ENCODE assay signal across 14 cellular contexts in genomic region chr1:2251363-2251762, GRCh38. TPM values are rescaled to one million over a fixed set of nuclear protein-coding genes. Genes with fewer than 3 reads are reported as not detected.
DNase-seq lines count a peak whose midpoint lies in the region; ATAC-seq and TF ChIP-seq lines count a peak whose summit lies in the region.
"Had no signal": no experiment of that assay in that cellular context is flagged by ENCODE, and none has a peak within 500 bp of the region (broad histone marks: within the 10 kb centered on the region; RNA-seq: fewer than 3 reads in every experiment).

No MANE protein-coding gene starts in this region.

- in situ Hi-C loops in gastrocnemius medialis (cut with MboI; ENCODE audit: low sequenced_read_pairs in 4 of 4) = no loop called here

- no peak for TF ChIP-seq POLR2A in esophagus squamous epithelium (IDR thresholded peaks at IDR 0.05)
- TF ChIP-seq POLR2A in gastrocnemius medialis (IDR thresholded peaks at IDR 0.05) = no peak

- H3K36me3 Mint-ChIP-seq in CD4-positive, alpha-beta T cell (ENCODE audit: low read depth) = peaks cover 57% of the 10 kb centered on the region
- H3K36me3 Mint-ChIP-seq in CD8-positive, alpha-beta T cell = peaks cover 29% of the 10 kb centered on the region

- no peak for ATAC-seq in CD4-positive, alpha-beta T cell (ENCODE audit: poor library complexity)
- ATAC-seq in gastrocnemius medialis = no peak
- ATAC-seq in CD8-positive, alpha-beta T cell = no peak
- ATAC-seq: activated T-cell treated with anti-CD3 and anti-CD28 coated beads, Interleukin-2, amount 50 U/mL, for 4 hours; GM12878; Panc1 had no signal

- H3K27me3 Mint-ChIP-seq in CD4-positive, alpha-beta T cell = no peaks in the 10 kb centered on the region
- no peaks in the 10 kb centered on the region for H3K27me3 Mint-ChIP-seq in CD8-positive, alpha-beta T cell (ENCODE audit: low read depth)

- WGBS in esophagus squamous epithelium, 2 donors = 45 to 65% methylated on average over 6 to 14 of the region's 14 CpGs

- peaks cover 64% of the 10 kb centered on the region for H3K4me1 Mint-ChIP-seq in CD4-positive, alpha-beta T cell (ENCODE audit: low read depth)
- H3K4me1 Mint-ChIP-seq in CD8-positive, alpha-beta T cell (ENCODE audit: low read depth) = peaks cover 56% of the 10 kb centered on the region

- peak overlapping the region in 1 of 4 donors; percentile 9 for H3K4me3 ChIP-seq in esophagus squamous epithelium
- H3K4me3 ChIP-seq in gastrocnemius medialis = no peak overlapping the region
- H3K4me3 ChIP-seq in CD8-positive, alpha-beta T cell (ENCODE audit: low read depth, low read length) = no peak overlapping the region
- H3K4me3 ChIP-seq in BE2C (ENCODE audit: low read depth, low read length) = no peak overlapping the region
- H3K4me3 ChIP-seq: GM12878, ovary had no signal

- peak overlapping the region; percentile 78 for H3K4me3 Mint-ChIP-seq in CD4-positive, alpha-beta T cell
- no peak overlapping the region for H3K4me3 Mint-ChIP-seq in CD8-positive, alpha-beta T cell
- H3K4me3 Mint-ChIP-seq: activated T-cell treated with anti-CD3 and anti-CD28 coated beads, Interleukin-2, amount 50 U/mL, for 4 hours had no signal

- H3K27me3 ChIP-seq in CD4-positive, alpha-beta T cell (ENCODE audit: control insufficient read depth, insufficient read depth, low read length) = no peaks in the 10 kb centered on the region
- H3K27me3 ChIP-seq in esophagus squamous epithelium (no peaks in the 10 kb centered on the region), gastrocnemius medialis (no peaks in the 10 kb centered on the region), BE2C (no peaks in the 10 kb centered on the region)
- no peaks in the 10 kb centered on the region for H3K27me3 ChIP-seq in CD8-positive, alpha-beta T cell (ENCODE audit: insufficient read depth, low read length)
- H3K27me3 ChIP-seq: ovary had no signal

- intact Hi-C loops in CD4-positive, alpha-beta T cell (cut with DNase I, micrococcal nuclease) = no loop called here
- intact Hi-C loops in esophagus squamous epithelium (cut with DNase I) = no loop called here
- intact Hi-C loops in gastrocnemius medialis (cut with DNase I; ENCODE audit: low total_unique reads) = no loop called here
- intact Hi-C loops in CD8-positive, alpha-beta T cell (cut with DNase I, micrococcal nuclease) = no loop called here

- CTCF ChIA-PET in CD4-positive, alpha-beta T cell (lab: Charles Lee) = interaction anchor here (1.5 kb wide), 1 partner anchor 207 kb away, joined by 3 read pairs; no protein-coding TSS in a partner anchor
- CTCF ChIA-PET in RWPE1 (lab: Yijun Ruan, JAX) = no interaction called here
- CTCF ChIA-PET in CD8-positive, alpha-beta T cell (lab: Charles Lee) = interaction anchor here (1.0 to 1.4 kb wide), 2 partner anchors 17 to 56 kb away, joined by 3 read pairs; partner anchors contain the start of gene FAAP20

- no peak for TF ChIP-seq CTCF in CD4-positive, alpha-beta T cell (IDR thresholded peaks at IDR 0.05)
- no peak for TF ChIP-seq CTCF in RWPE1 (conservative IDR thresholded peaks at IDR 0.05; ENCODE audit: low read depth)
- TF ChIP-seq CTCF in esophagus squamous epithelium (IDR thresholded peaks at IDR 0.05) = no peak
- TF ChIP-seq CTCF in gastrocnemius medialis (IDR thresholded peaks at IDR 0.05 in 4 of 5, conservative IDR thresholded peaks at IDR 0.05 in 1 of 5) = no peak
- no peak for TF ChIP-seq CTCF in CD8-positive, alpha-beta T cell (IDR thresholded peaks at IDR 0.05)
- TF ChIP-seq CTCF in BE2C (IDR thresholded peaks at IDR 0.05; ENCODE audit: low read depth, low read length) = no peak

- H3K9me3 ChIP-seq in CD4-positive, alpha-beta T cell (ENCODE audit: control insufficient read depth, low read length) = peaks cover 11% of the 10 kb centered on the region
- no peaks in the 10 kb centered on the region for H3K9me3 ChIP-seq in esophagus squamous epithelium
- no peaks in the 10 kb centered on the region for H3K9me3 ChIP-seq in gastrocnemius medialis
- peaks cover 9% of the 10 kb centered on the region for H3K9me3 ChIP-seq in CD8-positive, alpha-beta T cell (ENCODE audit: low read length)
- H3K9me3 ChIP-seq in BE2C = no peaks in the 10 kb centered on the region
- H3K9me3 ChIP-seq: ovary had no signal

- H3K36me3 ChIP-seq in esophagus squamous epithelium (peaks cover 0 to 14% (median 0%) of the 10 kb centered on the region in 3 donors), gastrocnemius medialis (no peaks in the 10 kb centered on the region), BE2C (0 out of 2 replicates have a peak, but pooled peaks cover 3% of the 10 kb centered on the region)
- no peaks in the 10 kb centered on the region for H3K36me3 ChIP-seq in CD8-positive, alpha-beta T cell (ENCODE audit: insufficient read depth, low read length)
- H3K36me3 ChIP-seq: ovary had no signal

- no peak overlapping the region for H3K27ac Mint-ChIP-seq in CD4-positive, alpha-beta T cell
- no peak overlapping the region for H3K27ac Mint-ChIP-seq in CD8-positive, alpha-beta T cell

- no peak for DNase-seq in CD4-positive, alpha-beta T cell
- no peak for DNase-seq in RWPE1 (ENCODE audit: low spot score)
- DNase-seq in esophagus squamous epithelium (lab: John Stamatoyannopoulos, UW) = no peak
- DNase-seq in gastrocnemius medialis = no peak
- DNase-seq in CD8-positive, alpha-beta T cell = no peak
- DNase-seq in BE2C = no peak
- DNase-seq in C1 segment of cervical spinal cord (lab: John Stamatoyannopoulos, UW) = no peak
- DNase-seq: activated T-cell treated with anti-CD3 and anti-CD28 coated beads, Interleukin-2, amount 50 U/mL, for 4 hours; EL; NCI-H187; NCI-H69 had no signal

- H3K9me3 Mint-ChIP-seq in CD4-positive, alpha-beta T cell = no peaks in the 10 kb centered on the region
- no peaks in the 10 kb centered on the region for H3K9me3 Mint-ChIP-seq in CD8-positive, alpha-beta T cell
- H3K9me3 Mint-ChIP-seq: activated T-cell treated with anti-CD3 and anti-CD28 coated beads, Interleukin-2, amount 50 U/mL, for 4 hours had no signal

- H3K4me1 ChIP-seq in esophagus squamous epithelium (peaks cover 64 to 100% (median 78%) of the 10 kb centered on the region in 3 donors), gastrocnemius medialis (peaks cover 60 to 64% of the 10 kb centered on the region in 2 donors), BE2C (no peaks in the 10 kb centered on the region)
- peaks cover 90% of the 10 kb centered on the region for H3K4me1 ChIP-seq in CD8-positive, alpha-beta T cell (ENCODE audit: insufficient read depth, low read length)

- POLR2A ChIA-PET in CD4-positive, alpha-beta T cell (lab: Charles Lee) = interaction anchor here (1.0 to 2.0 kb wide), 4 partner anchors 10 to 50 kb away, joined by 3 to 6 read pairs (median 5); no protein-coding TSS in a partner anchor
- POLR2A ChIA-PET in RWPE1 (lab: Yijun Ruan, JAX; ENCODE audit: low non-redundant PET) = no interaction called here
- POLR2A ChIA-PET in CD8-positive, alpha-beta T cell (lab: Charles Lee) = no interaction called here

- peak overlapping the region; percentile 48 for H3K27ac ChIP-seq in CD4-positive, alpha-beta T cell (ENCODE audit: low read depth, low read length)
- H3K27ac ChIP-seq in RWPE1 (peak overlapping the region; percentile 91), esophagus squamous epithelium (peak overlapping the region in 3 of 4 donors; percentile 39 to 76 (median 61)), gastrocnemius medialis (peak overlapping the region in 3 of 4 donors; percentile 6 to 18 (median 8))
- H3K27ac ChIP-seq in CD8-positive, alpha-beta T cell (ENCODE audit: low read depth, low read length) = no peak overlapping the region
- H3K27ac ChIP-seq: ovary had no signal

RNA-seq across cellular contexts. Expression of gene SKI, which starts 23.2 kb away (rescaled TPM):
- total RNA-seq in CD4-positive, alpha-beta T cell = 100 to 1,000 TPM; 286 to 324 TPM
- total RNA-seq in esophagus squamous epithelium (10 to 100 TPM; 18.2 to 38.8 (median 25.2) TPM), gastrocnemius medialis (10 to 100 TPM in 3 of 4 donors, 1 to 10 TPM in 1; 7.8 to 32.2 (median 22.4) TPM)
- 100 to 1,000 TPM; 361 to 383 TPM for total RNA-seq in CD8-positive, alpha-beta T cell
- 22.2 TPM for polyA plus RNA-seq in BE2C (2012; ENCODE audit: insufficient read depth, insufficient read length, low read depth)

RNA-seq across cellular contexts. Expression of gene FAAP20, which starts 56.8 kb away (rescaled TPM):
- total RNA-seq in CD4-positive, alpha-beta T cell = 10 to 100 TPM; 51.7 to 53.1 TPM
- total RNA-seq in esophagus squamous epithelium (10 to 100 TPM in 3 of 4 donors, 1 to 10 TPM in 1; 8.6 to 22.5 (median 18.1) TPM), gastrocnemius medialis (10 to 100 TPM; 12.1 to 26.2 (median 17.3) TPM)
- total RNA-seq in CD8-positive, alpha-beta T cell = 10 to 100 TPM; 53.6 to 61.1 TPM
- polyA plus RNA-seq in BE2C (2012; ENCODE audit: insufficient read depth, insufficient read length, low read depth) = 37.3 TPM

Comparison
In these comparisons a context has a peak if more than half of its experiments do, and no peak if none do; other contexts are left out.
1. RNA of gene SKI, which starts 23.2 kb away (total RNA-seq): 361 to 383 TPM in CD8-positive, alpha-beta T cell and 286 to 324 TPM in CD4-positive, alpha-beta T cell; 18.2 to 38.8 TPM in esophagus squamous epithelium and 7.8 to 32.2 TPM in gastrocnemius medialis; every median in the first group is over 4 times any median in the second.